ENCODE assay signal across 1 cellular context in genomic region chr11:9347100-9347499, GRCh38.
TF ChIP-seq lines count a peak whose summit lies in the region.

No MANE protein-coding gene starts in this region.

TF ChIP-seq in K562, 482 proteins besides CTCF, POLR2A, EP300 and RAD21 (continued from another document and continues in another):
- no peak for TF ChIP-seq ASH1L (IDR thresholded peaks at IDR 0.05; ENCODE audit: borderline replicate concordance, low read depth, partially characterized antibody)
- no peak for TF ChIP-seq PML (IDR thresholded peaks at IDR 0.05; ENCODE audit: low read length)
- TF ChIP-seq ARID1B (IDR thresholded peaks at IDR 0.05): peak; percentile 61; the same call in 1 of the 2 replicates
- no peak for TF ChIP-seq SMARCC2 (IDR thresholded peaks at IDR 0.05; ENCODE audit: low read depth)
- no peak for TF ChIP-seq FOXP4 (CRISPR knock-in tag; IDR thresholded peaks at IDR 0.05; ENCODE audit: borderline replicate concordance)
- TF ChIP-seq, protein P1, sequence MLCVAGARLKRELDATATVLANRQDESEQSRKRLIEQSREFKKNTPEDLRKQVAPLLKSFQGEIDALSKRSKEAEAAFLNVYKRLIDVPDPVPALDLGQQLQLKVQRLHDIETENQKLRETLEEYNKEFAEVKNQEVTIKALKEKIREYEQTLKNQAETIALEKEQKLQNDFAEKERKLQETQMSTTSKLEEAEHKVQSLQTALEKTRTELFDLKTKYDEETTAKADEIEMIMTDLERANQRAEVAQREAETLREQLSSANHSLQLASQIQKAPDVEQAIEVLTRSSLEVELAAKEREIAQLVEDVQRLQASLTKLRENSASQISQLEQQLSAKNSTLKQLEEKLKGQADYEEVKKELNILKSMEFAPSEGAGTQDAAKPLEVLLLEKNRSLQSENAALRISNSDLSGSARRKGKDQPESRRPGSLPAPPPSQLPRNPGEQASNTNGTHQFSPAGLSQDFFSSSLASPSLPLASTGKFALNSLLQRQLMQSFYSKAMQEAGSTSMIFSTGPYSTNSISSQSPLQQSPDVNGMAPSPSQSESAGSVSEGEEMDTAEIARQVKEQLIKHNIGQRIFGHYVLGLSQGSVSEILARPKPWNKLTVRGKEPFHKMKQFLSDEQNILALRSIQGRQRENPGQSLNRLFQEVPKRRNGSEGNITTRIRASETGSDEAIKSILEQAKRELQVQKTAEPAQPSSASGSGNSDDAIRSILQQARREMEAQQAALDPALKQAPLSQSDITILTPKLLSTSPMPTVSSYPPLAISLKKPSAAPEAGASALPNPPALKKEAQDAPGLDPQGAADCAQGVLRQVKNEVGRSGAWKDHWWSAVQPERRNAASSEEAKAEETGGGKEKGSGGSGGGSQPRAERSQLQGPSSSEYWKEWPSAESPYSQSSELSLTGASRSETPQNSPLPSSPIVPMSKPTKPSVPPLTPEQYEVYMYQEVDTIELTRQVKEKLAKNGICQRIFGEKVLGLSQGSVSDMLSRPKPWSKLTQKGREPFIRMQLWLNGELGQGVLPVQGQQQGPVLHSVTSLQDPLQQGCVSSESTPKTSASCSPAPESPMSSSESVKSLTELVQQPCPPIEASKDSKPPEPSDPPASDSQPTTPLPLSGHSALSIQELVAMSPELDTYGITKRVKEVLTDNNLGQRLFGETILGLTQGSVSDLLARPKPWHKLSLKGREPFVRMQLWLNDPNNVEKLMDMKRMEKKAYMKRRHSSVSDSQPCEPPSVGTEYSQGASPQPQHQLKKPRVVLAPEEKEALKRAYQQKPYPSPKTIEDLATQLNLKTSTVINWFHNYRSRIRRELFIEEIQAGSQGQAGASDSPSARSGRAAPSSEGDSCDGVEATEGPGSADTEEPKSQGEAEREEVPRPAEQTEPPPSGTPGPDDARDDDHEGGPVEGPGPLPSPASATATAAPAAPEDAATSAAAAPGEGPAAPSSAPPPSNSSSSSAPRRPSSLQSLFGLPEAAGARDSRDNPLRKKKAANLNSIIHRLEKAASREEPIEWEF (CRISPR knock-in tag; IDR thresholded peaks at IDR 0.05): no peak
- TF ChIP-seq CBX1 (IDR thresholded peaks at IDR 0.05; ENCODE audit: low read depth): no peak
- no peak for TF ChIP-seq FOS (IDR thresholded peaks at IDR 0.05; ENCODE audit: extremely low read depth, insufficient read length)
- TF ChIP-seq MYBL2 (IDR thresholded peaks at IDR 0.05; ENCODE audit: low read depth): no peak
- no peak for TF ChIP-seq MYBL2 (CRISPR knock-in tag; IDR thresholded peaks at IDR 0.05; ENCODE audit: borderline replicate concordance)
- TF ChIP-seq, protein P2, sequence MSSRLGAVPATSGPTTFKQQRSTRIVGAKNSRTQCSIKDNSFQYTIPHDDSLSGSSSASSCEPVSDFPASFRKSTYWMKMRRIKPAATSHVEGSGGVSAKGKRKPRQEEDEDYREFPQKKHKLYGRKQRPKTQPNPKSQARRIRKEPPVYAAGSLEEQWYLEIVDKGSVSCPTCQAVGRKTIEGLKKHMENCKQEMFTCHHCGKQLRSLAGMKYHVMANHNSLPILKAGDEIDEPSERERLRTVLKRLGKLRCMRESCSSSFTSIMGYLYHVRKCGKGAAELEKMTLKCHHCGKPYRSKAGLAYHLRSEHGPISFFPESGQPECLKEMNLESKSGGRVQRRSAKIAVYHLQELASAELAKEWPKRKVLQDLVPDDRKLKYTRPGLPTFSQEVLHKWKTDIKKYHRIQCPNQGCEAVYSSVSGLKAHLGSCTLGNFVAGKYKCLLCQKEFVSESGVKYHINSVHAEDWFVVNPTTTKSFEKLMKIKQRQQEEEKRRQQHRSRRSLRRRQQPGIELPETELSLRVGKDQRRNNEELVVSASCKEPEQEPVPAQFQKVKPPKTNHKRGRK (tag; IDR thresholded peaks at IDR 0.05): no peak
- no peak for TF ChIP-seq ZNF175 (CRISPR knock-in tag; IDR thresholded peaks at IDR 0.05; ENCODE audit: low read depth)
- TF ChIP-seq RFX1 (IDR thresholded peaks at IDR 0.05): 0 out of 2 replicates have a peak, but pooled peaks have one; percentile 26
- TF ChIP-seq ZNF778 (CRISPR knock-in tag; IDR thresholded peaks at IDR 0.05): no peak
- TF ChIP-seq CC2D1A (IDR thresholded peaks at IDR 0.05): no peak
- peak; percentile 24; the same call in 1 of the 2 replicates for TF ChIP-seq MAFK (IDR thresholded peaks at IDR 0.05; ENCODE audit: low read length)
- no peak for TF ChIP-seq ZNF76 (CRISPR knock-in tag; IDR thresholded peaks at IDR 0.05; ENCODE audit: borderline replicate concordance)
- TF ChIP-seq, protein P3, sequence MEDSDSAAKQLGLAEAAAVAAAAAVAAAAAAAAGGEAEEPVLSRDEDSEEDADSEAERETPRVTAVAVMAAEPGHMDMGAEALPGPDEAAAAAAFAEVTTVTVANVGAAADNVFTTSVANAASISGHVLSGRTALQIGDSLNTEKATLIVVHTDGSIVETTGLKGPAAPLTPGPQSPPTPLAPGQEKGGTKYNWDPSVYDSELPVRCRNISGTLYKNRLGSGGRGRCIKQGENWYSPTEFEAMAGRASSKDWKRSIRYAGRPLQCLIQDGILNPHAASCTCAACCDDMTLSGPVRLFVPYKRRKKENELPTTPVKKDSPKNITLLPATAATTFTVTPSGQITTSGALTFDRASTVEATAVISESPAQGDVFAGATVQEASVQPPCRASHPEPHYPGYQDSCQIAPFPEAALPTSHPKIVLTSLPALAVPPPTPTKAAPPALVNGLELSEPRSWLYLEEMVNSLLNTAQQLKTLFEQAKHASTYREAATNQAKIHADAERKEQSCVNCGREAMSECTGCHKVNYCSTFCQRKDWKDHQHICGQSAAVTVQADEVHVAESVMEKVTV (CRISPR knock-in tag; IDR thresholded peaks at IDR 0.05): no peak
- TF ChIP-seq RBM17 (IDR thresholded peaks at IDR 0.05; ENCODE audit: borderline replicate concordance, low read depth, low read length): no peak
- TF ChIP-seq PCBP2 (IDR thresholded peaks at IDR 0.05; ENCODE audit: low read depth, low read length, poor library complexity, severe bottlenecking): no peak
- no peak for TF ChIP-seq ELF4 (CRISPR knock-in tag; IDR thresholded peaks at IDR 0.05)
- TF ChIP-seq ARNT (IDR thresholded peaks at IDR 0.05): no peak
- 0 out of 4 replicates have a peak, but pooled peaks of 1 of the 2 experiments have one; percentile 44 for TF ChIP-seq MAZ (CRISPR knock-in tag; conservative IDR thresholded peaks at IDR 0.05 in 1 of 2, IDR thresholded peaks at IDR 0.05 in 1 of 2)
- no peak for TF ChIP-seq ZBTB2 (IDR thresholded peaks at IDR 0.05)
- TF ChIP-seq, protein P4, sequence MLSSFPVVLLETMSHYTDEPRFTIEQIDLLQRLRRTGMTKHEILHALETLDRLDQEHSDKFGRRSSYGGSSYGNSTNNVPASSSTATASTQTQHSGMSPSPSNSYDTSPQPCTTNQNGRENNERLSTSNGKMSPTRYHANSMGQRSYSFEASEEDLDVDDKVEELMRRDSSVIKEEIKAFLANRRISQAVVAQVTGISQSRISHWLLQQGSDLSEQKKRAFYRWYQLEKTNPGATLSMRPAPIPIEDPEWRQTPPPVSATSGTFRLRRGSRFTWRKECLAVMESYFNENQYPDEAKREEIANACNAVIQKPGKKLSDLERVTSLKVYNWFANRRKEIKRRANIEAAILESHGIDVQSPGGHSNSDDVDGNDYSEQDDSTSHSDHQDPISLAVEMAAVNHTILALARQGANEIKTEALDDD (IDR thresholded peaks at IDR 0.05): peak; percentile 48; the same call in 1 of the 2 replicates
- no peak for TF ChIP-seq MTA3 (IDR thresholded peaks at IDR 0.05; ENCODE audit: borderline replicate concordance)
- no peak for TF ChIP-seq SP1 (CRISPR knock-in tag; IDR thresholded peaks at IDR 0.05)
- TF ChIP-seq BRD9 (IDR thresholded peaks at IDR 0.05; ENCODE audit: low read depth, partially characterized antibody): no peak
- no peak for TF ChIP-seq ZNF174 (CRISPR knock-in tag; IDR thresholded peaks at IDR 0.05)
- TF ChIP-seq BDP1 (IDR thresholded peaks at IDR 0.05; ENCODE audit: insufficient read depth, insufficient read length): no peak
- peak; percentile 80; the same call in 1 of the 2 replicates for TF ChIP-seq EHMT2 (IDR thresholded peaks at IDR 0.05)
- TF ChIP-seq USF1 (CRISPR knock-in tag; IDR thresholded peaks at IDR 0.05): no peak
- no peak for TF ChIP-seq THAP12 (CRISPR knock-in tag; IDR thresholded peaks at IDR 0.05)
- TF ChIP-seq ZNF408 (CRISPR knock-in tag; IDR thresholded peaks at IDR 0.05; ENCODE audit: low read depth): no peak
- no peak for TF ChIP-seq ZNF785 (CRISPR knock-in tag; IDR thresholded peaks at IDR 0.05)
- no peak for TF ChIP-seq TSC22D4 (tag; IDR thresholded peaks at IDR 0.05)
- TF ChIP-seq ZNF644 (tag; IDR thresholded peaks at IDR 0.05; ENCODE audit: low read depth): no peak
- no peak for TF ChIP-seq ZNF431 (CRISPR knock-in tag; IDR thresholded peaks at IDR 0.05)
- no peak for TF ChIP-seq RBFOX2 (IDR thresholded peaks at IDR 0.05; ENCODE audit: low read depth, low read length)
- TF ChIP-seq ZNF589 (CRISPR knock-in tag; IDR thresholded peaks at IDR 0.05; ENCODE audit: low read depth): no peak
- TF ChIP-seq, protein P5, sequence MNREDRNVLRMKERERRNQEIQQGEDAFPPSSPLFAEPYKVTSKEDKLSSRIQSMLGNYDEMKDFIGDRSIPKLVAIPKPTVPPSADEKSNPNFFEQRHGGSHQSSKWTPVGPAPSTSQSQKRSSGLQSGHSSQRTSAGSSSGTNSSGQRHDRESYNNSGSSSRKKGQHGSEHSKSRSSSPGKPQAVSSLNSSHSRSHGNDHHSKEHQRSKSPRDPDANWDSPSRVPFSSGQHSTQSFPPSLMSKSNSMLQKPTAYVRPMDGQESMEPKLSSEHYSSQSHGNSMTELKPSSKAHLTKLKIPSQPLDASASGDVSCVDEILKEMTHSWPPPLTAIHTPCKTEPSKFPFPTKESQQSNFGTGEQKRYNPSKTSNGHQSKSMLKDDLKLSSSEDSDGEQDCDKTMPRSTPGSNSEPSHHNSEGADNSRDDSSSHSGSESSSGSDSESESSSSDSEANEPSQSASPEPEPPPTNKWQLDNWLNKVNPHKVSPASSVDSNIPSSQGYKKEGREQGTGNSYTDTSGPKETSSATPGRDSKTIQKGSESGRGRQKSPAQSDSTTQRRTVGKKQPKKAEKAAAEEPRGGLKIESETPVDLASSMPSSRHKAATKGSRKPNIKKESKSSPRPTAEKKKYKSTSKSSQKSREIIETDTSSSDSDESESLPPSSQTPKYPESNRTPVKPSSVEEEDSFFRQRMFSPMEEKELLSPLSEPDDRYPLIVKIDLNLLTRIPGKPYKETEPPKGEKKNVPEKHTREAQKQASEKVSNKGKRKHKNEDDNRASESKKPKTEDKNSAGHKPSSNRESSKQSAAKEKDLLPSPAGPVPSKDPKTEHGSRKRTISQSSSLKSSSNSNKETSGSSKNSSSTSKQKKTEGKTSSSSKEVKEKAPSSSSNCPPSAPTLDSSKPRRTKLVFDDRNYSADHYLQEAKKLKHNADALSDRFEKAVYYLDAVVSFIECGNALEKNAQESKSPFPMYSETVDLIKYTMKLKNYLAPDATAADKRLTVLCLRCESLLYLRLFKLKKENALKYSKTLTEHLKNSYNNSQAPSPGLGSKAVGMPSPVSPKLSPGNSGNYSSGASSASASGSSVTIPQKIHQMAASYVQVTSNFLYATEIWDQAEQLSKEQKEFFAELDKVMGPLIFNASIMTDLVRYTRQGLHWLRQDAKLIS (CRISPR knock-in tag; IDR thresholded peaks at IDR 0.05): no peak
- no peak for TF ChIP-seq CBX8 (IDR thresholded peaks at IDR 0.05; ENCODE audit: borderline replicate concordance, extremely low read depth, low read depth, low read length, poor library complexity, severe bottlenecking)
- peak; percentile 52; the same call in 1 of the 2 replicates for TF ChIP-seq HES1 (IDR thresholded peaks at IDR 0.05; ENCODE audit: low read depth)
- no peak for TF ChIP-seq POLR2AphosphoS2 (IDR thresholded peaks at IDR 0.05; ENCODE audit: low read length)
